ENCODE assay signal across 8 cellular contexts in genomic region chr21:33403786-33404571, GRCh38. TPM values are rescaled to one million over a fixed set of nuclear protein-coding genes. Genes with fewer than 3 reads are reported as not detected.
DNase-seq lines count a peak whose midpoint lies in the region; ATAC-seq and TF ChIP-seq lines count a peak whose summit lies in the region.

No MANE protein-coding gene starts in this region.

- H3K9me3 ChIP-seq in BE2C = no peaks in the 10 kb centered on the region
- no peaks in the 10 kb centered on the region for H3K9me3 ChIP-seq in Loucy (ENCODE audit: insufficient read depth, low read depth, low read length)
- no peaks in the 10 kb centered on the region for H3K9me3 ChIP-seq in liver (ENCODE audit: control insufficient read depth in 4 of 4, low read length in 3 of 4)

- peak; percentile 7 for TF ChIP-seq POLR2A in GM19193 (IDR thresholded peaks at IDR 0.05; ENCODE audit: extremely low read depth, insufficient read depth, insufficient read length)

- intact Hi-C loops in dorsolateral prefrontal cortex (cut with DNase I) = no loop called here

- H3K36me3 ChIP-seq in BE2C = 0 out of 2 replicates have a peak, but pooled peaks cover 2% of the 10 kb centered on the region
- no peaks in the 10 kb centered on the region for H3K36me3 ChIP-seq in Loucy (ENCODE audit: insufficient read depth, low read length)
- no peaks in the 10 kb centered on the region for H3K36me3 ChIP-seq in liver (ENCODE audit: control insufficient read depth in 4 of 4, insufficient read depth in 3 of 4, low read depth in 1 of 4, low read length in 3 of 4)

- no peaks in the 10 kb centered on the region for H3K9me2 ChIP-seq in Loucy (replicated peaks; ENCODE audit: low read depth, low read length)

- H3K27me3 ChIP-seq in BE2C (no peaks in the 10 kb centered on the region), Loucy (ENCODE audit: insufficient read depth, low read length, poor library complexity, severe bottlenecking) (no peaks in the 10 kb centered on the region), dorsolateral prefrontal cortex (no peaks in the 10 kb centered on the region), liver (ENCODE audit: control insufficient read depth in 4 of 4, insufficient read depth in 4 of 4, low read length in 3 of 4) (no peaks in the 10 kb centered on the region)

- 3% methylated on average over 47 of the region's 47 CpGs for WGBS in liver

- peaks cover 59% of the 10 kb centered on the region for H3K79me2 ChIP-seq in Loucy (ENCODE audit: insufficient read depth, low read length)

- no peak for TF ChIP-seq RAD21 in liver (IDR thresholded peaks at IDR 0.05)

- DNase-seq in BE2C (peak; percentile 66), dorsolateral prefrontal cortex (peak; percentile 47 to 81 (median 68))
- DNase-seq in stimulated activated CD8-positive, alpha-beta memory T cell treated with anti-CD3 and anti-CD28 coated beads, Interleukin-4, amount 100 ng/mL, for 48 hours = peak; percentile 62

- H3K4me2 ChIP-seq in Loucy (ENCODE audit: low read depth, low read length, poor library complexity, severe bottlenecking) = peak overlapping the region; percentile 90

- no peaks in the 10 kb centered on the region for H3F3A ChIP-seq in Loucy (ENCODE audit: low read depth)

- ATAC-seq in GM21526 (IDR thresholded peaks at IDR 0.05; ENCODE audit: low FRiP score, unreplicated experiment) = no peak

- H3K4me3 ChIP-seq in BE2C (ENCODE audit: low read depth, low read length) = peak overlapping the region; percentile 75
- peak overlapping the region; percentile 86 for H3K4me3 ChIP-seq in Loucy (ENCODE audit: low read length, poor library complexity, severe bottlenecking)
- peak overlapping the region; percentile 51 to 95 (median 82) for H3K4me3 ChIP-seq in dorsolateral prefrontal cortex
- H3K4me3 ChIP-seq in liver (ENCODE audit: low read depth in 1 of 3, low read length in 3 of 3) = peak overlapping the region; percentile 64 to 90 (median 71)

- no peak for TF ChIP-seq CTCF in BE2C (IDR thresholded peaks at IDR 0.05; ENCODE audit: low read depth, low read length)
- TF ChIP-seq CTCF in Loucy (conservative IDR thresholded peaks at IDR 0.05; ENCODE audit: low read length) = no peak
- TF ChIP-seq CTCF in VCaP (conservative IDR thresholded peaks at IDR 0.05) = no peak; the same call in 1 of the 2 replicates
- TF ChIP-seq CTCF in dorsolateral prefrontal cortex (IDR thresholded peaks at IDR 0.05 in 54 of 56, conservative IDR thresholded peaks at IDR 0.05 in 2 of 56; ENCODE audit: low read depth in 1 of 56, partially characterized antibody in 56 of 56) = peak in 6 of 56 donors; percentile 8 to 17 (median 12)
- no peak for TF ChIP-seq CTCF in liver (IDR thresholded peaks at IDR 0.05; ENCODE audit: low read depth, low read length, missing input control)

- peaks cover 32% of the 10 kb centered on the region for H4K20me1 ChIP-seq in Loucy (ENCODE audit: insufficient read depth, low read length, poor library complexity, severe bottlenecking)

- peak overlapping the region; percentile 76 for H2AFZ ChIP-seq in Loucy (ENCODE audit: low read length)

- H3K4me1 ChIP-seq in BE2C (no peaks in the 10 kb centered on the region), Loucy (ENCODE audit: insufficient read depth, low read length, poor library complexity, severe bottlenecking) (peaks cover 39% of the 10 kb centered on the region), liver (ENCODE audit: control insufficient read depth in 4 of 4, insufficient read depth in 4 of 4, low read length in 3 of 4) (peaks cover 3 to 16% (median 13%) of the 10 kb centered on the region in 4 donors)

- H3K9ac ChIP-seq in Loucy (ENCODE audit: low read depth, low read length, poor library complexity, severe bottlenecking) (peak overlapping the region; percentile 96), liver (ENCODE audit: low read depth in 1 of 2, low read length in 2 of 2) (peak overlapping the region; percentile 61 to 80)

- peak overlapping the region; percentile 99 for H3K27ac ChIP-seq in VCaP
- peak overlapping the region; percentile 55 to 99 (median 94) for H3K27ac ChIP-seq in dorsolateral prefrontal cortex
- H3K27ac ChIP-seq in liver (ENCODE audit: low read depth in 1 of 2, low read length in 2 of 2) = peak overlapping the region; percentile 89 to 95

TF ChIP-seq in liver, 16 proteins besides CTCF, POLR2A, EP300 and RAD21:
- TF ChIP-seq, protein P1, sequence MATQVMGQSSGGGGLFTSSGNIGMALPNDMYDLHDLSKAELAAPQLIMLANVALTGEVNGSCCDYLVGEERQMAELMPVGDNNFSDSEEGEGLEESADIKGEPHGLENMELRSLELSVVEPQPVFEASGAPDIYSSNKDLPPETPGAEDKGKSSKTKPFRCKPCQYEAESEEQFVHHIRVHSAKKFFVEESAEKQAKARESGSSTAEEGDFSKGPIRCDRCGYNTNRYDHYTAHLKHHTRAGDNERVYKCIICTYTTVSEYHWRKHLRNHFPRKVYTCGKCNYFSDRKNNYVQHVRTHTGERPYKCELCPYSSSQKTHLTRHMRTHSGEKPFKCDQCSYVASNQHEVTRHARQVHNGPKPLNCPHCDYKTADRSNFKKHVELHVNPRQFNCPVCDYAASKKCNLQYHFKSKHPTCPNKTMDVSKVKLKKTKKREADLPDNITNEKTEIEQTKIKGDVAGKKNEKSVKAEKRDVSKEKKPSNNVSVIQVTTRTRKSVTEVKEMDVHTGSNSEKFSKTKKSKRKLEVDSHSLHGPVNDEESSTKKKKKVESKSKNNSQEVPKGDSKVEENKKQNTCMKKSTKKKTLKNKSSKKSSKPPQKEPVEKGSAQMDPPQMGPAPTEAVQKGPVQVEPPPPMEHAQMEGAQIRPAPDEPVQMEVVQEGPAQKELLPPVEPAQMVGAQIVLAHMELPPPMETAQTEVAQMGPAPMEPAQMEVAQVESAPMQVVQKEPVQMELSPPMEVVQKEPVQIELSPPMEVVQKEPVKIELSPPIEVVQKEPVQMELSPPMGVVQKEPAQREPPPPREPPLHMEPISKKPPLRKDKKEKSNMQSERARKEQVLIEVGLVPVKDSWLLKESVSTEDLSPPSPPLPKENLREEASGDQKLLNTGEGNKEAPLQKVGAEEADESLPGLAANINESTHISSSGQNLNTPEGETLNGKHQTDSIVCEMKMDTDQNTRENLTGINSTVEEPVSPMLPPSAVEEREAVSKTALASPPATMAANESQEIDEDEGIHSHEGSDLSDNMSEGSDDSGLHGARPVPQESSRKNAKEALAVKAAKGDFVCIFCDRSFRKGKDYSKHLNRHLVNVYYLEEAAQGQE (IDR thresholded peaks at IDR 0.05) = peak; percentile 29
- TF ChIP-seq HNF4G (IDR thresholded peaks at IDR 0.05) = peak; percentile 11
- TF ChIP-seq FOXA1 (IDR thresholded peaks at IDR 0.05) = no peak
- TF ChIP-seq EGR1 (IDR thresholded peaks at IDR 0.05; ENCODE audit: low read depth in 2 of 2) = no peak
- TF ChIP-seq NR2F2 (IDR thresholded peaks at IDR 0.05) = no peak
- TF ChIP-seq YY1 (IDR thresholded peaks at IDR 0.05) = peak; percentile 72
- TF ChIP-seq FOXA2 (IDR thresholded peaks at IDR 0.05) = no peak
- TF ChIP-seq HNF4A (conservative IDR thresholded peaks at IDR 0.05) = peak; percentile 41 to 59
- no peak for TF ChIP-seq GABPA (IDR thresholded peaks at IDR 0.05 in 1 of 2, conservative IDR thresholded peaks at IDR 0.05 in 1 of 2)
- TF ChIP-seq JUND (IDR thresholded peaks at IDR 0.05) = no peak
- TF ChIP-seq ATF3 (IDR thresholded peaks at IDR 0.05) = no peak
- TF ChIP-seq SP1 (IDR thresholded peaks at IDR 0.05) = peak; percentile 9
- peak in 1 of 2 donors; percentile 9 for TF ChIP-seq RXRA (IDR thresholded peaks at IDR 0.05)
- no peak for TF ChIP-seq MAX (IDR thresholded peaks at IDR 0.05)
- TF ChIP-seq TAF1 (conservative IDR thresholded peaks at IDR 0.05) = peak; percentile 78
- TF ChIP-seq, protein P2, sequence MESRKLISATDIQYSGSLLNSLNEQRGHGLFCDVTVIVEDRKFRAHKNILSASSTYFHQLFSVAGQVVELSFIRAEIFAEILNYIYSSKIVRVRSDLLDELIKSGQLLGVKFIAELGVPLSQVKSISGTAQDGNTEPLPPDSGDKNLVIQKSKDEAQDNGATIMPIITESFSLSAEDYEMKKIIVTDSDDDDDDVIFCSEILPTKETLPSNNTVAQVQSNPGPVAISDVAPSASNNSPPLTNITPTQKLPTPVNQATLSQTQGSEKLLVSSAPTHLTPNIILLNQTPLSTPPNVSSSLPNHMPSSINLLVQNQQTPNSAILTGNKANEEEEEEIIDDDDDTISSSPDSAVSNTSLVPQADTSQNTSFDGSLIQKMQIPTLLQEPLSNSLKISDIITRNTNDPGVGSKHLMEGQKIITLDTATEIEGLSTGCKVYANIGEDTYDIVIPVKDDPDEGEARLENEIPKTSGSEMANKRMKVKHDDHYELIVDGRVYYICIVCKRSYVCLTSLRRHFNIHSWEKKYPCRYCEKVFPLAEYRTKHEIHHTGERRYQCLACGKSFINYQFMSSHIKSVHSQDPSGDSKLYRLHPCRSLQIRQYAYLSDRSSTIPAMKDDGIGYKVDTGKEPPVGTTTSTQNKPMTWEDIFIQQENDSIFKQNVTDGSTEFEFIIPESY (IDR thresholded peaks at IDR 0.05) = no peak

RNA-seq across cellular contexts. Expression of gene IFNGR2, which starts 0.8 kb away (rescaled TPM):
- 21.1 TPM for polyA plus RNA-seq in BE2C (2012; ENCODE audit: insufficient read depth, insufficient read length, low read depth)
- total RNA-seq in dorsolateral prefrontal cortex = 10 to 100 TPM; 21.7 to 70.3 (median 48.4) TPM
- total RNA-seq in liver = 10 to 100 TPM; 23.2 to 24.3 TPM
- polyA plus RNA-seq in liver = 10 to 100 TPM; 23.0 to 23.7 TPM
